8 cellular contexts compared by ENCODE assay signal in the genomic region with DNA sequence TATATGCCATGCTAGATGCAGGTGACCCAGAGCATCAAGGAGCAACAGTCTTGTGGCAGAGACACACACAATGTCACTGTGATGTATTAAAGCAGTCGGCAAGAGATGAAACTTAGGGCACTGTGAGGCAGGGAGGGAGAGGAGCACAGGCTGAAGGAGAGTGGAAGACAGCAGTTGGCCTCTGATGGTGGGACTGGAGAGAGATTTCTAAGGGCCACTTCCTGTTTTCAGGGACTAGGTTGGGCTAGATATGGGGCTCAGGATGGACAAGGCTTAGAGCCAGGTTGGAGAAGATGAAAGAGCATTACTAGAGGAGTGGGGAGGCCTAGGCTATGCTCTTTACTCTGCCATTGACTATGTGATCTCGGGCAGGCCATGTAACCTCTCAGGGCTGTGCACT. TPM values are rescaled to one million over a fixed set of nuclear protein-coding genes. Genes with fewer than 3 reads are reported as not detected.
DNase-seq lines count a peak whose midpoint lies in the region; ATAC-seq and TF ChIP-seq lines count a peak whose summit lies in the region.
"Not testable (repeated sequence)": the region's sequence is repeated elsewhere in the genome, so short reads cannot be mapped to it uniquely, and the experiment has no call there.

No MANE protein-coding gene starts in this region.

- not testable (repeated sequence) for H4K91ac ChIP-seq in mesenchymal stem cell (ENCODE audit: low read length)

- not testable (repeated sequence) for H3K9me3 ChIP-seq in BLaER1 treated with 17β-estradiol and CSF1 and Interleukin-3, amounts not matched to agents 10 nM and 100 nM (replicated peaks in 1 of 11); HCT116 (ENCODE audit: control insufficient read depth in 1 of 2, insufficient read depth in 1 of 2, low read depth in 1 of 2, low read length in 2 of 2); OCI-LY7 (ENCODE audit: low read length); mesenchymal stem cell (ENCODE audit: control insufficient read depth, low read length)

- peak overlapping the region; percentile 6 for H3K27ac Mint-ChIP-seq in activated CD8-positive, alpha-beta T cell treated with anti-CD3 and anti-CD28 coated beads for 36 hours
- peak overlapping the region; percentile 5 for H3K27ac Mint-ChIP-seq in activated naive CD8-positive, alpha-beta T cell treated with anti-CD3 and anti-CD28 coated beads, Interleukin-2, amount 10 ng/mL, durations not matched to agents 7 days and 5 days
- peak overlapping the region; percentile 49 for H3K27ac Mint-ChIP-seq in chondrocyte (ENCODE audit: unreplicated experiment)
- peak overlapping the region; percentile 25 for H3K27ac Mint-ChIP-seq in stimulated activated memory B cell treated with anti-CD40 and anti-IgM and Interleukin-4, amounts not matched to agents 10 μg/mL and 1 μg/mL and 100 μg/mL, for 72 hours

- H3K4me2 ChIP-seq in BLaER1 treated with 17β-estradiol and CSF1 and Interleukin-3, amounts not matched to agents 10 nM and 100 nM: peak overlapping the region in 10 of 11 experiments; percentile 83 to 98 (median 94); a peak in 13 of 22 replicates
- H3K4me2 ChIP-seq in HCT116 (ENCODE audit: low read length): peak overlapping the region; percentile 77
- 0 out of 2 replicates have a peak overlapping the region, but pooled peaks have one; percentile 90 for H3K4me2 ChIP-seq in OCI-LY7 (ENCODE audit: low read length)
- not testable (repeated sequence) for H3K4me2 ChIP-seq in mesenchymal stem cell (ENCODE audit: low read length, poor library complexity, severe bottlenecking)

- peaks cover 15% of the 10 kb centered on the region for H3K79me1 ChIP-seq in mesenchymal stem cell (replicated peaks; ENCODE audit: low read length, poor library complexity, severe bottlenecking)

- H3K4me1 ChIP-seq in BLaER1 treated with 17β-estradiol and CSF1 and Interleukin-3, amounts not matched to agents 10 nM and 100 nM: peaks cover 36 to 48% (median 42%) of the 10 kb centered on the region in 10 experiments
- H3K4me1 ChIP-seq in HCT116 (ENCODE audit: control insufficient read depth in 1 of 2, insufficient read depth in 2 of 2, low read length in 2 of 2): peaks cover 22 to 33% of the 10 kb centered on the region in 2 experiments
- H3K4me1 ChIP-seq in OCI-LY7 (ENCODE audit: insufficient read depth, low read length, poor library complexity, severe bottlenecking): peaks cover 28% of the 10 kb centered on the region
- peaks cover 14% of the 10 kb centered on the region for H3K4me1 ChIP-seq in mesenchymal stem cell (ENCODE audit: control insufficient read depth, insufficient read depth, low read depth, low read length)

- H2BK12ac ChIP-seq in mesenchymal stem cell (ENCODE audit: low read length in 2 of 2): not testable (repeated sequence)

- H2BK120ac ChIP-seq in mesenchymal stem cell (ENCODE audit: low read depth, low read length): not testable (repeated sequence)

- H4K20me1 ChIP-seq in BLaER1 treated with 17β-estradiol and CSF1 and Interleukin-3, amounts not matched to agents 10 nM and 100 nM; HCT116 (ENCODE audit: insufficient read depth); OCI-LY7 (ENCODE audit: insufficient read depth, low read length): not testable (repeated sequence)

- BruUV-seq in HCT116 (replicated peaks; lab: Mats Ljungman, UMichigan); OCI-LY7 (replicated peaks; lab: Mats Ljungman, UMichigan): not testable (repeated sequence)

- not testable (repeated sequence) for TF ChIP-seq CTCF in HCT116 (IDR thresholded peaks at IDR 0.05 in 2 of 3, conservative IDR thresholded peaks at IDR 0.05 in 1 of 3; ENCODE audit: borderline replicate concordance in 1 of 3, insufficient read depth in 1 of 3, low read depth in 2 of 3, low read length in 2 of 3); OCI-LY7 (conservative IDR thresholded peaks at IDR 0.05; ENCODE audit: low read length); activated CD8-positive, alpha-beta T cell treated with anti-CD3 and anti-CD28 coated beads for 36 hours (IDR thresholded peaks at IDR 0.05); chondrocyte (IDR thresholded peaks at IDR 0.05)

- not testable (repeated sequence) for H2BK15ac ChIP-seq in mesenchymal stem cell (ENCODE audit: low read depth, poor library complexity, severe bottlenecking)

- peak overlapping the region in 3 of 11 experiments; percentile 38 to 100 (median 98); a peak in 5 of 22 replicates for H3K27ac ChIP-seq in BLaER1 treated with 17β-estradiol and CSF1 and Interleukin-3, amounts not matched to agents 10 nM and 100 nM
- H3K27ac ChIP-seq in HCT116 (ENCODE audit: low read depth, low read length); OCI-LY7 (ENCODE audit: low read depth, low read length, poor library complexity, severe bottlenecking); mesenchymal stem cell (ENCODE audit: low read length, poor library complexity, severe bottlenecking): not testable (repeated sequence)

- H3K4me3 Mint-ChIP-seq in activated CD8-positive, alpha-beta T cell treated with anti-CD3 and anti-CD28 coated beads for 36 hours; activated naive CD8-positive, alpha-beta T cell treated with anti-CD3 and anti-CD28 coated beads, Interleukin-2, amount 10 ng/mL, durations not matched to agents 7 days and 5 days; chondrocyte (ENCODE audit: unreplicated experiment); stimulated activated memory B cell treated with anti-CD40 and anti-IgM and Interleukin-4, amounts not matched to agents 10 μg/mL and 1 μg/mL and 100 μg/mL, for 72 hours: not testable (repeated sequence)

- intact Hi-C loops in HCT116 (cut with micrococcal nuclease); OCI-LY7 (cut with micrococcal nuclease; ENCODE audit: unreplicated experiment); activated CD8-positive, alpha-beta T cell treated with anti-CD3 and anti-CD28 coated beads for 36 hours (cut with micrococcal nuclease): not testable (repeated sequence)

- CTCF ChIA-PET in HCT116 (lab: Charles Lee); OCI-LY7 (lab: Charles Lee; ENCODE audit: unreplicated experiment): not testable (repeated sequence)
- CTCF ChIA-PET in activated CD8-positive, alpha-beta T cell treated with anti-CD3 and anti-CD28 coated beads for 36 hours (lab: Charles Lee): interaction anchor here (1.3 to 7.4 kb wide), 2 partner anchors 14 to 40 kb away, joined by 4 to 47 read pairs; no protein-coding TSS in a partner anchor

- not testable (repeated sequence) for H3K9me2 ChIP-seq in HCT116 (ENCODE audit: insufficient read depth); OCI-LY7 (ENCODE audit: insufficient read depth, low read length)

- H2BK5ac ChIP-seq in mesenchymal stem cell (ENCODE audit: low read depth, low read length, poor library complexity, severe bottlenecking): not testable (repeated sequence)

- 0 out of 20 replicates have a peak overlapping the region, but pooled peaks of 1 of the 10 experiments have one; percentile 80 for H3K4me3 ChIP-seq in BLaER1 treated with 17β-estradiol and CSF1 and Interleukin-3, amounts not matched to agents 10 nM and 100 nM
- H3K4me3 ChIP-seq in HCT116 (replicated peaks in 1 of 2; ENCODE audit: low read depth in 1 of 2, low read length in 2 of 2): peak overlapping the region in 1 of 2 experiments; percentile 89; a peak in 1 of 4 replicates
- not testable (repeated sequence) for H3K4me3 ChIP-seq in OCI-LY7 (ENCODE audit: low read depth, low read length, poor library complexity, severe bottlenecking); mesenchymal stem cell (ENCODE audit: insufficient read depth in 1 of 2, low read depth in 1 of 2, low read length in 2 of 2)

- H3K79me2 ChIP-seq in HCT116 (ENCODE audit: insufficient read depth, low read length): peaks cover 16% of the 10 kb centered on the region
- not testable (repeated sequence) for H3K79me2 ChIP-seq in OCI-LY7 (ENCODE audit: insufficient read depth, low read depth, low read length)

- POLR2A ChIA-PET in HCT116 (lab: Charles Lee); OCI-LY7 (lab: Charles Lee); activated naive CD8-positive, alpha-beta T cell treated with anti-CD3 and anti-CD28 coated beads, Interleukin-2, amount 10 ng/mL, durations not matched to agents 7 days and 5 days (lab: Charles Lee): not testable (repeated sequence)
- POLR2A ChIA-PET in activated CD8-positive, alpha-beta T cell treated with anti-CD3 and anti-CD28 coated beads for 36 hours (lab: Charles Lee): interaction anchor here (0.7 kb wide), 1 partner anchor 18 kb away, joined by 3 read pairs; no protein-coding TSS in a partner anchor

- not testable (repeated sequence) for H3K23ac ChIP-seq in mesenchymal stem cell (ENCODE audit: low read length in 2 of 2)

- not testable (repeated sequence) for H3K9me3 Mint-ChIP-seq in activated CD8-positive, alpha-beta T cell treated with anti-CD3 and anti-CD28 coated beads for 36 hours; activated naive CD8-positive, alpha-beta T cell treated with anti-CD3 and anti-CD28 coated beads, Interleukin-2, amount 10 ng/mL, durations not matched to agents 7 days and 5 days; chondrocyte (ENCODE audit: low read depth); stimulated activated memory B cell treated with anti-CD40 and anti-IgM and Interleukin-4, amounts not matched to agents 10 μg/mL and 1 μg/mL and 100 μg/mL, for 72 hours

- not testable (repeated sequence) for H3K36me3 Mint-ChIP-seq in activated CD8-positive, alpha-beta T cell treated with anti-CD3 and anti-CD28 coated beads for 36 hours (ENCODE audit: low read depth); activated naive CD8-positive, alpha-beta T cell treated with anti-CD3 and anti-CD28 coated beads, Interleukin-2, amount 10 ng/mL, durations not matched to agents 7 days and 5 days; chondrocyte (ENCODE audit: low read depth)
- peaks cover 16% of the 10 kb centered on the region for H3K36me3 Mint-ChIP-seq in stimulated activated memory B cell treated with anti-CD40 and anti-IgM and Interleukin-4, amounts not matched to agents 10 μg/mL and 1 μg/mL and 100 μg/mL, for 72 hours

- not testable (repeated sequence) for DNase-seq in HCT116 (ENCODE audit: low read depth, low spot score); OCI-LY7 (ENCODE audit: low spot score); activated CD8-positive, alpha-beta T cell treated with anti-CD3 and anti-CD28 coated beads for 36 hours; activated naive CD8-positive, alpha-beta T cell treated with anti-CD3 and anti-CD28 coated beads, Interleukin-2, amount 10 ng/mL, durations not matched to agents 7 days and 5 days; mesenchymal stem cell
- DNase-seq in chondrocyte (ENCODE audit: low spot score): peak; percentile 1

- not testable (repeated sequence) for H3K4ac ChIP-seq in mesenchymal stem cell (ENCODE audit: low read depth in 1 of 2, low read length in 2 of 2)

- H3K27me3 ChIP-seq in BLaER1 treated with 17β-estradiol and CSF1 and Interleukin-3, amounts not matched to agents 10 nM and 100 nM; HCT116 (ENCODE audit: insufficient read depth, low read length); mesenchymal stem cell (ENCODE audit: control insufficient read depth in 1 of 2, insufficient read depth in 1 of 2, low read length in 2 of 2): not testable (repeated sequence)

- H4K8ac ChIP-seq in mesenchymal stem cell (ENCODE audit: low read length): not testable (repeated sequence)

- TF ChIP-seq RAD21 in HCT116 (IDR thresholded peaks at IDR 0.05; ENCODE audit: low read depth): not testable (repeated sequence)

- 92% methylated on average over 2 of the region's 2 CpGs for WGBS in mesenchymal stem cell

- not testable (repeated sequence) for H3K9ac ChIP-seq in BLaER1 treated with 17β-estradiol and CSF1 and Interleukin-3, amounts not matched to agents 10 nM and 100 nM
- 0 out of 2 replicates have a peak overlapping the region, but pooled peaks have one; percentile 93 for H3K9ac ChIP-seq in HCT116 (ENCODE audit: low read length)
- H3K9ac ChIP-seq in mesenchymal stem cell (ENCODE audit: low read length): peak overlapping the region; percentile 99

- TF ChIP-seq POLR2A in HCT116 (IDR thresholded peaks at IDR 0.05; ENCODE audit: borderline replicate concordance, extremely low read depth, insufficient read depth, insufficient read length): not testable (repeated sequence)

- H3K36me3 ChIP-seq in BLaER1 treated with 17β-estradiol and CSF1 and Interleukin-3, amounts not matched to agents 10 nM and 100 nM: peaks cover 5 to 33% (median 16%) of the 10 kb centered on the region in 11 experiments; a peak in 19 of 22 replicates
- not testable (repeated sequence) for H3K36me3 ChIP-seq in HCT116 (ENCODE audit: control insufficient read depth in 1 of 2, insufficient read depth in 2 of 2, low read length in 2 of 2); OCI-LY7 (ENCODE audit: insufficient read depth, low read length)
- peaks cover 19 to 30% of the 10 kb centered on the region in 2 experiments for H3K36me3 ChIP-seq in mesenchymal stem cell (ENCODE audit: control insufficient read depth in 1 of 2, insufficient read depth in 2 of 2, low read depth in 1 of 2, low read length in 2 of 2)

- not testable (repeated sequence) for ATAC-seq in HCT116; activated CD8-positive, alpha-beta T cell treated with anti-CD3 and anti-CD28 coated beads for 36 hours; activated naive CD8-positive, alpha-beta T cell treated with anti-CD3 and anti-CD28 coated beads, Interleukin-2, amount 10 ng/mL, durations not matched to agents 7 days and 5 days (ENCODE audit: low read depth); stimulated activated memory B cell treated with anti-CD40 and anti-IgM and Interleukin-4, amounts not matched to agents 10 μg/mL and 1 μg/mL and 100 μg/mL, for 72 hours

- not testable (repeated sequence) for H2AK5ac ChIP-seq in mesenchymal stem cell (ENCODE audit: low read length, severe bottlenecking)

- not testable (repeated sequence) for H2AFZ ChIP-seq in HCT116 (ENCODE audit: low read depth, low read length, poor library complexity, severe bottlenecking); OCI-LY7 (ENCODE audit: low read length); mesenchymal stem cell (ENCODE audit: low read depth, low read length)

- H3K27me3 Mint-ChIP-seq in activated CD8-positive, alpha-beta T cell treated with anti-CD3 and anti-CD28 coated beads for 36 hours; activated naive CD8-positive, alpha-beta T cell treated with anti-CD3 and anti-CD28 coated beads, Interleukin-2, amount 10 ng/mL, durations not matched to agents 7 days and 5 days; chondrocyte (ENCODE audit: low read depth); stimulated activated memory B cell treated with anti-CD40 and anti-IgM and Interleukin-4, amounts not matched to agents 10 μg/mL and 1 μg/mL and 100 μg/mL, for 72 hours: not testable (repeated sequence)

- not testable (repeated sequence) for H3K14ac ChIP-seq in mesenchymal stem cell (ENCODE audit: low read length in 2 of 2)

- RAD21 ChIA-PET in HCT116 (lab: Charles Lee; ENCODE audit: low non-redundant PET in 1 of 2, low total read pairs in 2 of 2, uncharacterized antibody in 2 of 2, unreplicated experiment in 2 of 2): not testable (repeated sequence)

- not testable (repeated sequence) for H3K18ac ChIP-seq in mesenchymal stem cell (ENCODE audit: low read depth in 1 of 2, low read length in 2 of 2)

- H3K4me1 Mint-ChIP-seq in activated CD8-positive, alpha-beta T cell treated with anti-CD3 and anti-CD28 coated beads for 36 hours (ENCODE audit: low read depth): peaks cover 29% of the 10 kb centered on the region
- H3K4me1 Mint-ChIP-seq in activated naive CD8-positive, alpha-beta T cell treated with anti-CD3 and anti-CD28 coated beads, Interleukin-2, amount 10 ng/mL, durations not matched to agents 7 days and 5 days: peaks cover 26% of the 10 kb centered on the region
- H3K4me1 Mint-ChIP-seq in chondrocyte (ENCODE audit: low read depth): peaks cover 43% of the 10 kb centered on the region
- H3K4me1 Mint-ChIP-seq in stimulated activated memory B cell treated with anti-CD40 and anti-IgM and Interleukin-4, amounts not matched to agents 10 μg/mL and 1 μg/mL and 100 μg/mL, for 72 hours: peaks cover 37% of the 10 kb centered on the region

RNA-seq across cellular contexts. Expression of a gene that starts 2.2 kb away (rescaled TPM):
- total RNA-seq in HCT116 (2021; ENCODE audit: unreplicated experiment): 69.1 TPM
- polyA plus RNA-seq in HCT116 (2012): 94.7 and 108 TPM in 2 replicates
- total RNA-seq in OCI-LY7 (2014; rRNA removed; shearing (Covaris generic)): 67.6 and 70.2 TPM in 2 replicates
- 43.9 and 45.7 TPM in 2 replicates for total RNA-seq in OCI-LY7 (2022)
- 10 to 100 TPM; 59.2 to 61.0 TPM for total RNA-seq in activated CD8-positive, alpha-beta T cell treated with anti-CD3 and anti-CD28 coated beads for 36 hours
- 10 to 100 TPM; 31.5 to 31.7 TPM for total RNA-seq in activated naive CD8-positive, alpha-beta T cell treated with anti-CD3 and anti-CD28 coated beads, Interleukin-2, amount 10 ng/mL, durations not matched to agents 7 days and 5 days
- total RNA-seq in chondrocyte: 28.2 to 49.1 TPM (median 29.8 TPM) in 3 replicates
- 39.5 TPM for polyA plus RNA-seq in mesenchymal stem cell (2013, experiment 1 of 2)
- 38.9 TPM for polyA plus RNA-seq in mesenchymal stem cell (2013, experiment 2 of 2)

RNA-seq across cellular contexts. Expression of a gene that starts 3.0 kb away (rescaled TPM):
- total RNA-seq in HCT116 (2021; ENCODE audit: unreplicated experiment): 15.9 TPM
- 14.3 and 14.5 TPM in 2 replicates for polyA plus RNA-seq in HCT116 (2012)
- 6.9 and 11.1 TPM in 2 replicates for total RNA-seq in OCI-LY7 (2014; rRNA removed; shearing (Covaris generic))
- 28.7 and 37.1 TPM in 2 replicates for total RNA-seq in OCI-LY7 (2022)
- 10 to 100 TPM; 11.1 to 12.0 TPM for total RNA-seq in activated CD8-positive, alpha-beta T cell treated with anti-CD3 and anti-CD28 coated beads for 36 hours
- total RNA-seq in activated naive CD8-positive, alpha-beta T cell treated with anti-CD3 and anti-CD28 coated beads, Interleukin-2, amount 10 ng/mL, durations not matched to agents 7 days and 5 days: 10 to 100 TPM; 25.1 to 26.3 TPM
- 112 to 127 TPM (median 118 TPM) in 3 replicates for total RNA-seq in chondrocyte
- polyA plus RNA-seq in mesenchymal stem cell (2013, experiment 1 of 2): 41.3 TPM
- polyA plus RNA-seq in mesenchymal stem cell (2013, experiment 2 of 2): 39.4 TPM

RNA-seq across cellular contexts. Expression of a gene that starts 37.1 kb away (rescaled TPM):
- total RNA-seq in HCT116 (2021; ENCODE audit: unreplicated experiment) (3.8 TPM), OCI-LY7 (2022) (3.9 and 4.5 TPM in 2 replicates), chondrocyte (9.6 to 10.7 TPM (median 9.7 TPM) in 3 replicates)
- polyA plus RNA-seq in HCT116 (2012): 2.0 and 2.2 TPM in 2 replicates
- total RNA-seq in OCI-LY7 (2014; rRNA removed; shearing (Covaris generic)): 1.3 and 3.1 TPM in 2 replicates
- total RNA-seq in activated CD8-positive, alpha-beta T cell treated with anti-CD3 and anti-CD28 coated beads for 36 hours: 1 to 10 TPM; 5.8 to 6.1 TPM
- 10 to 100 TPM; 12.4 to 13.4 TPM for total RNA-seq in activated naive CD8-positive, alpha-beta T cell treated with anti-CD3 and anti-CD28 coated beads, Interleukin-2, amount 10 ng/mL, durations not matched to agents 7 days and 5 days
- polyA plus RNA-seq in mesenchymal stem cell (2013, experiment 1 of 2): 7.1 TPM
- 6.5 TPM for polyA plus RNA-seq in mesenchymal stem cell (2013, experiment 2 of 2)

RNA-seq across cellular contexts. Expression of a gene that starts 37.6 kb away (rescaled TPM):
- total RNA-seq in HCT116 (2021; ENCODE audit: unreplicated experiment) (143 TPM), OCI-LY7 (2022) (141 and 166 TPM in 2 replicates), chondrocyte (159 to 202 TPM (median 174 TPM) in 3 replicates)
- polyA plus RNA-seq in HCT116 (2012): 289 and 294 TPM in 2 replicates
- total RNA-seq in OCI-LY7 (2014; rRNA removed; shearing (Covaris generic)): 80.5 and 128 TPM in 2 replicates
- 100 to 1,000 TPM; 124 to 125 TPM for total RNA-seq in activated CD8-positive, alpha-beta T cell treated with anti-CD3 and anti-CD28 coated beads for 36 hours
- total RNA-seq in activated naive CD8-positive, alpha-beta T cell treated with anti-CD3 and anti-CD28 coated beads, Interleukin-2, amount 10 ng/mL, durations not matched to agents 7 days and 5 days: 100 to 1,000 TPM; 146 to 170 TPM
- polyA plus RNA-seq in mesenchymal stem cell (2013, experiment 1 of 2): 350 TPM
- 358 TPM for polyA plus RNA-seq in mesenchymal stem cell (2013, experiment 2 of 2)

RNA-seq across cellular contexts. Expression of a gene that starts 44.6 kb away (rescaled TPM):
- total RNA-seq in HCT116 (2021; ENCODE audit: unreplicated experiment) (69.9 TPM), OCI-LY7 (2022) (53.1 and 59.3 TPM in 2 replicates), chondrocyte (34.0 to 42.8 TPM (median 42.8 TPM) in 3 replicates)
- 41.9 and 50.3 TPM in 2 replicates for polyA plus RNA-seq in HCT116 (2012)
- 6.6 and 9.1 TPM in 2 replicates for total RNA-seq in OCI-LY7 (2014; rRNA removed; shearing (Covaris generic))
- total RNA-seq in activated CD8-positive, alpha-beta T cell treated with anti-CD3 and anti-CD28 coated beads for 36 hours: 10 to 100 TPM; 41.1 to 42.2 TPM
- 10 to 100 TPM; 26.0 to 29.4 TPM for total RNA-seq in activated naive CD8-positive, alpha-beta T cell treated with anti-CD3 and anti-CD28 coated beads, Interleukin-2, amount 10 ng/mL, durations not matched to agents 7 days and 5 days
- polyA plus RNA-seq in mesenchymal stem cell (2013, experiment 1 of 2): 48.4 TPM
- 49.3 TPM for polyA plus RNA-seq in mesenchymal stem cell (2013, experiment 2 of 2)
